ENCODE assay signal across 8 cellular contexts in genomic region chr14:94026173-94026885, GRCh38. TPM values are rescaled to one million over a fixed set of nuclear protein-coding genes. Genes with fewer than 3 reads are reported as not detected.
A peak's percentile ranks its signal among the peaks of the same experiment; 100 is the strongest.
DNase-seq lines count a peak whose midpoint lies in the region; ATAC-seq, FAIRE-seq and TF ChIP-seq lines count a peak whose summit lies in the region.

OTUB2 (plus strand) TSS chr14:94026340; CDS start chr14:94026538, 198 bp downstream.

- FAIRE-seq in islet of Langerhans (lab: Jason Lieb, UNC): peak; percentile 96

- H3K27me3 ChIP-seq in AG04450 (ENCODE audit: control insufficient read depth, insufficient read depth, low read length): no peaks in the 10 kb centered on the region

- ATAC-seq in GM19023 (IDR thresholded peaks at IDR 0.05; ENCODE audit: unreplicated experiment) (peak; percentile 99), HG03280 (IDR thresholded peaks at IDR 0.05; ENCODE audit: unreplicated experiment) (peak; percentile 100)

- DNase-seq in AG04450 (ENCODE audit: low read depth, low spot score) (peak; percentile 95), NCI-H345 (lab: John Stamatoyannopoulos, UW) (peak; percentile 98), cerebellar cortex (ENCODE audit: low spot score) (peak; percentile 99)
- DNase-seq in activated CD4-positive, CD25-positive, alpha-beta regulatory T cell treated with anti-CD3 and anti-CD28 coated beads, Interleukin-2, amount 50 U/mL, for 16 hours (ENCODE audit: low read depth, low spot score): peak; percentile 87
- DNase-seq in stimulated activated CD4-positive, alpha-beta T cell treated with anti-CD3 and anti-CD28 coated beads, Interleukin-12 subunit alpha, Interleukin-12 subunit beta, amount 100 ng/mL, for 24 hours (ENCODE audit: low read depth in 2 of 2): peak; percentile 92 to 97

- H3K27ac ChIP-seq in AG04450 (ENCODE audit: low read depth, low read length): no peak within 1 kb of the TSS

- H3K4me3 ChIP-seq in AG04450 (ENCODE audit: low read depth, low read length): peak within 1 kb of the TSS; percentile 66

- POLR2A ChIA-PET in AG04450 (lab: Yijun Ruan, JAX): interaction anchor here (0.9 kb wide), 1 partner anchor 22 kb away, joined by 3 read pairs; no protein-coding TSS in a partner anchor

- H3K9me3 ChIP-seq in AG04450 (ENCODE audit: control insufficient read depth, insufficient read depth, low read length): no peaks in the 10 kb centered on the region

- TF ChIP-seq CTCF in AG04450 (IDR thresholded peaks at IDR 0.05; ENCODE audit: low read depth, low read length): no peak

- CTCF ChIA-PET in AG04450 (lab: Charles Lee): interaction anchor here (2.2 to 5.3 kb wide), 4 partner anchors 10 to 111 kb away, joined by 7 to 39 read pairs (median 18); no protein-coding TSS in a partner anchor

RNA-seq across cellular contexts. Expression of gene OTUB2, which starts in this region (rescaled TPM):
- 2.1 and 2.3 TPM in 2 replicates for polyA plus RNA-seq in AG04450 (2011; rRNA removed)
- 5.1 and 5.3 TPM in 2 replicates for polyA minus RNA-seq in AG04450 (2011; rRNA and poly(A)+ RNA removed)
